ENCODE assay signal across 1 cellular context in genomic region chr17:74442670-74443515, GRCh38.
TF ChIP-seq lines count a peak whose summit lies in the region.

No MANE protein-coding gene starts in this region.

TF ChIP-seq in HepG2, 621 proteins besides CTCF, POLR2A, EP300 and RAD21 (continued from another document and continues in another):
- TF ChIP-seq, protein P1, sequence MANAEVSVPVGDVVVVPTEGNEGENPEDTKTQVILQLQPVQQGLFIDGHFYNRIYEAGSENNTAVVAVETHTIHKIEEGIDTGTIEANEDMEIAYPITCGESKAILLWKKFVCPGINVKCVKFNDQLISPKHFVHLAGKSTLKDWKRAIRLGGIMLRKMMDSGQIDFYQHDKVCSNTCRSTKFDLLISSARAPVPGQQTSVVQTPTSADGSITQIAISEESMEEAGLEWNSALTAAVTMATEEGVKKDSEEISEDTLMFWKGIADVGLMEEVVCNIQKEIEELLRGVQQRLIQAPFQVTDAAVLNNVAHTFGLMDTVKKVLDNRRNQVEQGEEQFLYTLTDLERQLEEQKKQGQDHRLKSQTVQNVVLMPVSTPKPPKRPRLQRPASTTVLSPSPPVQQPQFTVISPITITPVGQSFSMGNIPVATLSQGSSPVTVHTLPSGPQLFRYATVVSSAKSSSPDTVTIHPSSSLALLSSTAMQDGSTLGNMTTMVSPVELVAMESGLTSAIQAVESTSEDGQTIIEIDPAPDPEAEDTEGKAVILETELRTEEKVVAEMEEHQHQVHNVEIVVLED (CRISPR knock-in tag; IDR thresholded peaks at IDR 0.05; ENCODE audit: borderline replicate concordance): peak; percentile 73
- TF ChIP-seq DMAP1 (CRISPR knock-in tag; IDR thresholded peaks at IDR 0.05) (peak; percentile 54; the same call in 1 of the 2 replicates), ZNF460 (CRISPR knock-in tag; IDR thresholded peaks at IDR 0.05; ENCODE audit: borderline replicate concordance) (no peak; the same call in 1 of the 2 replicates), SUZ12 (IDR thresholded peaks at IDR 0.05; ENCODE audit: low read depth, low read length) (no peak), ZFP36L2 (CRISPR knock-in tag; IDR thresholded peaks at IDR 0.05) (no peak; the same call in 1 of the 2 replicates), ZFP90 (CRISPR knock-in tag; IDR thresholded peaks at IDR 0.05; ENCODE audit: borderline replicate concordance) (peak; percentile 64; the same call in 1 of the 2 replicates), RNF2 (conservative IDR thresholded peaks at IDR 0.05; ENCODE audit: low read depth) (no peak), ZBTB21 (CRISPR knock-in tag; IDR thresholded peaks at IDR 0.05) (peak; percentile 7; the same call in 1 of the 2 replicates), ARID5B (CRISPR knock-in tag; IDR thresholded peaks at IDR 0.05) (peak; percentile 98), NR1H2 (CRISPR knock-in tag; IDR thresholded peaks at IDR 0.05; ENCODE audit: borderline replicate concordance, low read depth) (no peak; the same call in 1 of the 2 replicates), JUN (CRISPR knock-in tag; IDR thresholded peaks at IDR 0.05) (no peak; the same call in none of the 2 replicates), GZF1 (CRISPR knock-in tag; IDR thresholded peaks at IDR 0.05) (no peak), MYNN (CRISPR knock-in tag; IDR thresholded peaks at IDR 0.05; ENCODE audit: low read depth) (no peak), PITX1 (CRISPR knock-in tag; IDR thresholded peaks at IDR 0.05) (peak; percentile 98), ZNF543 (CRISPR knock-in tag; IDR thresholded peaks at IDR 0.05) (peak; percentile 89), KDM4B (CRISPR knock-in tag; IDR thresholded peaks at IDR 0.05) (peak; percentile 89), SRSF9 (IDR thresholded peaks at IDR 0.05; ENCODE audit: borderline replicate concordance, insufficient read depth, low read depth, low read length, poor library complexity, severe bottlenecking) (no peak), CHD4 (IDR thresholded peaks at IDR 0.05; ENCODE audit: borderline replicate concordance, low read length) (peak; percentile 65; the same call in 1 of the 2 replicates), ZBTB1 (CRISPR knock-in tag; IDR thresholded peaks at IDR 0.05; ENCODE audit: borderline replicate concordance) (no peak), ZNF737 (CRISPR knock-in tag; IDR thresholded peaks at IDR 0.05; ENCODE audit: borderline replicate concordance) (no peak), KLF16 (CRISPR knock-in tag; IDR thresholded peaks at IDR 0.05) (peak in 1 of 2 experiments; percentile 88; a peak in 2 of 4 replicates), TAF15 (IDR thresholded peaks at IDR 0.05; ENCODE audit: low read depth, low read length, poor library complexity, severe bottlenecking) (no peak), ZMAT3 (CRISPR knock-in tag; conservative IDR thresholded peaks at IDR 0.05) (peak; percentile 79), SAP130 (CRISPR knock-in tag; IDR thresholded peaks at IDR 0.05; ENCODE audit: low read depth) (peak; percentile 96), KAT8 (CRISPR knock-in tag; IDR thresholded peaks at IDR 0.05) (peak; percentile 87; the same call in 1 of the 2 replicates), ISX (CRISPR knock-in tag; conservative IDR thresholded peaks at IDR 0.05) (peak; percentile 73; the same call in 1 of the 2 replicates), HNF4G (IDR thresholded peaks at IDR 0.05; ENCODE audit: borderline replicate concordance, low read depth, low read length) (peak; percentile 99), HNF4G (CRISPR knock-in tag; IDR thresholded peaks at IDR 0.05; ENCODE audit: borderline replicate concordance, low read depth) (peak; percentile 100), ZNF790 (CRISPR knock-in tag; IDR thresholded peaks at IDR 0.05; ENCODE audit: borderline replicate concordance) (peak; percentile 44; the same call in 1 of the 2 replicates), ZNF616 (CRISPR knock-in tag; IDR thresholded peaks at IDR 0.05; ENCODE audit: low read depth) (no peak; the same call in 1 of the 2 replicates), KLF15 (CRISPR knock-in tag; IDR thresholded peaks at IDR 0.05; ENCODE audit: borderline replicate concordance) (no peak), ZNF441 (CRISPR knock-in tag; IDR thresholded peaks at IDR 0.05; ENCODE audit: borderline replicate concordance) (peak; percentile 24; the same call in 1 of the 2 replicates), ZBED4 (CRISPR knock-in tag; IDR thresholded peaks at IDR 0.05; ENCODE audit: borderline replicate concordance) (peak; percentile 71), PAWR (CRISPR knock-in tag; IDR thresholded peaks at IDR 0.05; ENCODE audit: borderline replicate concordance) (peak; percentile 80; the same call in 1 of the 2 replicates), IKZF4 (CRISPR knock-in tag; IDR thresholded peaks at IDR 0.05; ENCODE audit: borderline replicate concordance, low read depth, not compliant biosample characterization) (peak; percentile 68), HCFC1 (IDR thresholded peaks at IDR 0.05; ENCODE audit: low read depth, low read length) (peak; percentile 36; the same call in 1 of the 2 replicates), GLI4 (CRISPR knock-in tag; IDR thresholded peaks at IDR 0.05; ENCODE audit: borderline replicate concordance) (no peak), MEIS1 (CRISPR knock-in tag; IDR thresholded peaks at IDR 0.05; ENCODE audit: borderline replicate concordance) (peak; percentile 85)
- TF ChIP-seq, protein P2, sequence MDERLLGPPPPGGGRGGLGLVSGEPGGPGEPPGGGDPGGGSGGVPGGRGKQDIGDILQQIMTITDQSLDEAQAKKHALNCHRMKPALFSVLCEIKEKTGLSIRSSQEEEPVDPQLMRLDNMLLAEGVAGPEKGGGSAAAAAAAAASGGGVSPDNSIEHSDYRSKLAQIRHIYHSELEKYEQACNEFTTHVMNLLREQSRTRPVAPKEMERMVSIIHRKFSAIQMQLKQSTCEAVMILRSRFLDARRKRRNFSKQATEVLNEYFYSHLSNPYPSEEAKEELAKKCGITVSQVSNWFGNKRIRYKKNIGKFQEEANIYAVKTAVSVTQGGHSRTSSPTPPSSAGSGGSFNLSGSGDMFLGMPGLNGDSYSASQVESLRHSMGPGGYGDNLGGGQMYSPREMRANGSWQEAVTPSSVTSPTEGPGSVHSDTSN (CRISPR knock-in tag; IDR thresholded peaks at IDR 0.05): no peak
- TF ChIP-seq, protein P3, sequence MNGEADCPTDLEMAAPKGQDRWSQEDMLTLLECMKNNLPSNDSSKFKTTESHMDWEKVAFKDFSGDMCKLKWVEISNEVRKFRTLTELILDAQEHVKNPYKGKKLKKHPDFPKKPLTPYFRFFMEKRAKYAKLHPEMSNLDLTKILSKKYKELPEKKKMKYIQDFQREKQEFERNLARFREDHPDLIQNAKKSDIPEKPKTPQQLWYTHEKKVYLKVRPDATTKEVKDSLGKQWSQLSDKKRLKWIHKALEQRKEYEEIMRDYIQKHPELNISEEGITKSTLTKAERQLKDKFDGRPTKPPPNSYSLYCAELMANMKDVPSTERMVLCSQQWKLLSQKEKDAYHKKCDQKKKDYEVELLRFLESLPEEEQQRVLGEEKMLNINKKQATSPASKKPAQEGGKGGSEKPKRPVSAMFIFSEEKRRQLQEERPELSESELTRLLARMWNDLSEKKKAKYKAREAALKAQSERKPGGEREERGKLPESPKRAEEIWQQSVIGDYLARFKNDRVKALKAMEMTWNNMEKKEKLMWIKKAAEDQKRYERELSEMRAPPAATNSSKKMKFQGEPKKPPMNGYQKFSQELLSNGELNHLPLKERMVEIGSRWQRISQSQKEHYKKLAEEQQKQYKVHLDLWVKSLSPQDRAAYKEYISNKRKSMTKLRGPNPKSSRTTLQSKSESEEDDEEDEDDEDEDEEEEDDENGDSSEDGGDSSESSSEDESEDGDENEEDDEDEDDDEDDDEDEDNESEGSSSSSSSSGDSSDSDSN (CRISPR knock-in tag; IDR thresholded peaks at IDR 0.05): peak; percentile 96
- TF ChIP-seq, protein P4, sequence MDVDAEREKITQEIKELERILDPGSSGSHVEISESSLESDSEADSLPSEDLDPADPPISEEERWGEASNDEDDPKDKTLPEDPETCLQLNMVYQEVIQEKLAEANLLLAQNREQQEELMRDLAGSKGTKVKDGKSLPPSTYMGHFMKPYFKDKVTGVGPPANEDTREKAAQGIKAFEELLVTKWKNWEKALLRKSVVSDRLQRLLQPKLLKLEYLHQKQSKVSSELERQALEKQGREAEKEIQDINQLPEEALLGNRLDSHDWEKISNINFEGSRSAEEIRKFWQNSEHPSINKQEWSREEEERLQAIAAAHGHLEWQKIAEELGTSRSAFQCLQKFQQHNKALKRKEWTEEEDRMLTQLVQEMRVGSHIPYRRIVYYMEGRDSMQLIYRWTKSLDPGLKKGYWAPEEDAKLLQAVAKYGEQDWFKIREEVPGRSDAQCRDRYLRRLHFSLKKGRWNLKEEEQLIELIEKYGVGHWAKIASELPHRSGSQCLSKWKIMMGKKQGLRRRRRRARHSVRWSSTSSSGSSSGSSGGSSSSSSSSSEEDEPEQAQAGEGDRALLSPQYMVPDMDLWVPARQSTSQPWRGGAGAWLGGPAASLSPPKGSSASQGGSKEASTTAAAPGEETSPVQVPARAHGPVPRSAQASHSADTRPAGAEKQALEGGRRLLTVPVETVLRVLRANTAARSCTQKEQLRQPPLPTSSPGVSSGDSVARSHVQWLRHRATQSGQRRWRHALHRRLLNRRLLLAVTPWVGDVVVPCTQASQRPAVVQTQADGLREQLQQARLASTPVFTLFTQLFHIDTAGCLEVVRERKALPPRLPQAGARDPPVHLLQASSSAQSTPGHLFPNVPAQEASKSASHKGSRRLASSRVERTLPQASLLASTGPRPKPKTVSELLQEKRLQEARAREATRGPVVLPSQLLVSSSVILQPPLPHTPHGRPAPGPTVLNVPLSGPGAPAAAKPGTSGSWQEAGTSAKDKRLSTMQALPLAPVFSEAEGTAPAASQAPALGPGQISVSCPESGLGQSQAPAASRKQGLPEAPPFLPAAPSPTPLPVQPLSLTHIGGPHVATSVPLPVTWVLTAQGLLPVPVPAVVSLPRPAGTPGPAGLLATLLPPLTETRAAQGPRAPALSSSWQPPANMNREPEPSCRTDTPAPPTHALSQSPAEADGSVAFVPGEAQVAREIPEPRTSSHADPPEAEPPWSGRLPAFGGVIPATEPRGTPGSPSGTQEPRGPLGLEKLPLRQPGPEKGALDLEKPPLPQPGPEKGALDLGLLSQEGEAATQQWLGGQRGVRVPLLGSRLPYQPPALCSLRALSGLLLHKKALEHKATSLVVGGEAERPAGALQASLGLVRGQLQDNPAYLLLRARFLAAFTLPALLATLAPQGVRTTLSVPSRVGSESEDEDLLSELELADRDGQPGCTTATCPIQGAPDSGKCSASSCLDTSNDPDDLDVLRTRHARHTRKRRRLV (CRISPR knock-in tag; IDR thresholded peaks at IDR 0.05): peak; percentile 71
- TF ChIP-seq, protein P5, sequence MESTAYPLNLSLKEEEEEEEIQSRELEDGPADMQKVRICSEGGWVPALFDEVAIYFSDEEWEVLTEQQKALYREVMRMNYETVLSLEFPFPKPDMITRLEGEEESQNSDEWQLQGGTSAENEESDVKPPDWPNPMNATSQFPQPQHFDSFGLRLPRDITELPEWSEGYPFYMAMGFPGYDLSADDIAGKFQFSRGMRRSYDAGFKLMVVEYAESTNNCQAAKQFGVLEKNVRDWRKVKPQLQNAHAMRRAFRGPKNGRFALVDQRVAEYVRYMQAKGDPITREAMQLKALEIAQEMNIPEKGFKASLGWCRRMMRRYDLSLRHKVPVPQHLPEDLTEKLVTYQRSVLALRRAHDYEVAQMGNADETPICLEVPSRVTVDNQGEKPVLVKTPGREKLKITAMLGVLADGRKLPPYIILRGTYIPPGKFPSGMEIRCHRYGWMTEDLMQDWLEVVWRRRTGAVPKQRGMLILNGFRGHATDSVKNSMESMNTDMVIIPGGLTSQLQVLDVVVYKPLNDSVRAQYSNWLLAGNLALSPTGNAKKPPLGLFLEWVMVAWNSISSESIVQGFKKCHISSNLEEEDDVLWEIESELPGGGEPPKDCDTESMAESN (CRISPR knock-in tag; conservative IDR thresholded peaks at IDR 0.05): peak; percentile 62; the same call in 1 of the 2 replicates
